8 cellular contexts compared by ENCODE assay signal in genomic region chr2:236871500-236872001, GRCh38.
DNase-seq lines count a peak whose midpoint lies in the region; ATAC-seq and TF ChIP-seq lines count a peak whose summit lies in the region.

No MANE protein-coding gene starts in this region.

- intact Hi-C loops in activated CD4-positive, alpha-beta T cell treated with anti-CD3 and anti-CD28 coated beads, Interleukin-2, amount 10 ng/mL, durations not matched to agents 24 days and 14 days (cut with micrococcal nuclease) = no loop called here
- intact Hi-C loops in right cardiac atrium (cut with DNase I) = no loop called here
- intact Hi-C loops in activated T-helper 2 cell treated with anti-CD3 and anti-CD28 coated beads, Interferon-gamma antibody, Interleukin-2, Interleukin-4, amounts not matched to agents 10 μg/mL and 5 μg/mL and 100 μg/mL, durations not matched to agents 14 hours and 24 hours and 36 hours (cut with micrococcal nuclease) = no loop called here

- H3K4me1 Mint-ChIP-seq in activated CD4-positive, alpha-beta T cell treated with anti-CD3 and anti-CD28 coated beads, Interleukin-2, amount 10 ng/mL, durations not matched to agents 24 days and 14 days = peaks cover 4% of the 10 kb centered on the region
- H3K4me1 Mint-ChIP-seq in WTC11 = peaks cover 22% of the 10 kb centered on the region
- peaks cover 18% of the 10 kb centered on the region for H3K4me1 Mint-ChIP-seq in stimulated activated effector memory CD8-positive, alpha-beta T cell treated with anti-CD3 and anti-CD28 coated beads, Interleukin-12 subunit alpha, Interleukin-12 subunit beta, amount 100 ng/mL, for 72 hours
- peaks cover 4% of the 10 kb centered on the region for H3K4me1 Mint-ChIP-seq in activated T-helper 2 cell treated with anti-CD3 and anti-CD28 coated beads, Interferon-gamma antibody, Interleukin-2, Interleukin-4, amounts not matched to agents 10 μg/mL and 5 μg/mL and 100 μg/mL, durations not matched to agents 14 hours and 24 hours and 36 hours (ENCODE audit: low read depth)

- H3K4me3 ChIP-seq in right cardiac atrium (ENCODE audit: low read length) = no peak overlapping the region

- no peaks in the 10 kb centered on the region for H3K36me3 Mint-ChIP-seq in activated CD4-positive, alpha-beta T cell treated with anti-CD3 and anti-CD28 coated beads, Interleukin-2, amount 10 ng/mL, durations not matched to agents 24 days and 14 days (ENCODE audit: low read depth)
- H3K36me3 Mint-ChIP-seq in WTC11 = no peaks in the 10 kb centered on the region
- H3K36me3 Mint-ChIP-seq in stimulated activated effector memory CD8-positive, alpha-beta T cell treated with anti-CD3 and anti-CD28 coated beads, Interleukin-12 subunit alpha, Interleukin-12 subunit beta, amount 100 ng/mL, for 72 hours = no peaks in the 10 kb centered on the region
- H3K36me3 Mint-ChIP-seq in activated T-helper 2 cell treated with anti-CD3 and anti-CD28 coated beads, Interferon-gamma antibody, Interleukin-2, Interleukin-4, amounts not matched to agents 10 μg/mL and 5 μg/mL and 100 μg/mL, durations not matched to agents 14 hours and 24 hours and 36 hours (ENCODE audit: low read depth) = no peaks in the 10 kb centered on the region

- 34% methylated on average over 6 of the region's 6 CpGs for WGBS in right cardiac atrium

- no peak overlapping the region for H3K4me3 Mint-ChIP-seq in activated CD4-positive, alpha-beta T cell treated with anti-CD3 and anti-CD28 coated beads, Interleukin-2, amount 10 ng/mL, durations not matched to agents 24 days and 14 days
- H3K4me3 Mint-ChIP-seq in WTC11 = no peak overlapping the region
- H3K4me3 Mint-ChIP-seq in stimulated activated effector memory CD8-positive, alpha-beta T cell treated with anti-CD3 and anti-CD28 coated beads, Interleukin-12 subunit alpha, Interleukin-12 subunit beta, amount 100 ng/mL, for 72 hours = no peak overlapping the region
- H3K4me3 Mint-ChIP-seq in activated T-helper 2 cell treated with anti-CD3 and anti-CD28 coated beads, Interferon-gamma antibody, Interleukin-2, Interleukin-4, amounts not matched to agents 10 μg/mL and 5 μg/mL and 100 μg/mL, durations not matched to agents 14 hours and 24 hours and 36 hours (ENCODE audit: low read depth) = no peak overlapping the region

- H3K27me3 ChIP-seq in right cardiac atrium (ENCODE audit: control insufficient read depth, insufficient read depth) = no peaks in the 10 kb centered on the region

- ATAC-seq in WTC11 (no peak), right cardiac atrium (peak; percentile 62 to 81), HG03108 (IDR thresholded peaks at IDR 0.05; ENCODE audit: unreplicated experiment) (no peak)
- ATAC-seq in stimulated activated effector memory CD8-positive, alpha-beta T cell treated with anti-CD3 and anti-CD28 coated beads, Interleukin-12 subunit alpha, Interleukin-12 subunit beta, amount 100 ng/mL, for 72 hours = peak; percentile 76

- CTCF ChIA-PET in WTC11 (lab: Charles Lee) = interaction anchor here (1.0 kb wide), 1 partner anchor 9 kb away, joined by 3 read pairs; no protein-coding TSS in a partner anchor

- H3K27ac Mint-ChIP-seq in activated CD4-positive, alpha-beta T cell treated with anti-CD3 and anti-CD28 coated beads, Interleukin-2, amount 10 ng/mL, durations not matched to agents 24 days and 14 days = no peak overlapping the region
- no peak overlapping the region for H3K27ac Mint-ChIP-seq in WTC11
- peak overlapping the region; percentile 30 for H3K27ac Mint-ChIP-seq in stimulated activated effector memory CD8-positive, alpha-beta T cell treated with anti-CD3 and anti-CD28 coated beads, Interleukin-12 subunit alpha, Interleukin-12 subunit beta, amount 100 ng/mL, for 72 hours
- H3K27ac Mint-ChIP-seq in activated T-helper 2 cell treated with anti-CD3 and anti-CD28 coated beads, Interferon-gamma antibody, Interleukin-2, Interleukin-4, amounts not matched to agents 10 μg/mL and 5 μg/mL and 100 μg/mL, durations not matched to agents 14 hours and 24 hours and 36 hours = no peak overlapping the region

- POLR2A ChIA-PET in WTC11 (lab: Charles Lee) = no interaction called here

- H3K9me3 Mint-ChIP-seq in activated CD4-positive, alpha-beta T cell treated with anti-CD3 and anti-CD28 coated beads, Interleukin-2, amount 10 ng/mL, durations not matched to agents 24 days and 14 days = no peaks in the 10 kb centered on the region
- peaks cover 8% of the 10 kb centered on the region; the same call in 1 of the 2 replicates for H3K9me3 Mint-ChIP-seq in WTC11
- no peaks in the 10 kb centered on the region for H3K9me3 Mint-ChIP-seq in stimulated activated effector memory CD8-positive, alpha-beta T cell treated with anti-CD3 and anti-CD28 coated beads, Interleukin-12 subunit alpha, Interleukin-12 subunit beta, amount 100 ng/mL, for 72 hours
- H3K9me3 Mint-ChIP-seq in activated T-helper 2 cell treated with anti-CD3 and anti-CD28 coated beads, Interferon-gamma antibody, Interleukin-2, Interleukin-4, amounts not matched to agents 10 μg/mL and 5 μg/mL and 100 μg/mL, durations not matched to agents 14 hours and 24 hours and 36 hours = no peaks in the 10 kb centered on the region

- no peaks in the 10 kb centered on the region for H3K9me3 ChIP-seq in right cardiac atrium (ENCODE audit: control insufficient read depth, low read length)

- peak; percentile 44 for DNase-seq in activated CD4-positive, alpha-beta T cell treated with anti-CD3 and anti-CD28 coated beads, Interleukin-2, amount 10 ng/mL, durations not matched to agents 24 days and 14 days
- no peak for DNase-seq in activated CD4-positive, alpha-beta T cell treated with anti-CD3 and anti-CD28 coated beads, Interleukin-2, amount 50 U/mL, for 1 hour
- DNase-seq in WTC11 (ENCODE audit: low spot score) = no peak
- peak in 1 of 3 donors; percentile 35 for DNase-seq in right cardiac atrium
- DNase-seq in stimulated activated effector memory CD8-positive, alpha-beta T cell treated with anti-CD3 and anti-CD28 coated beads, Interleukin-12 subunit alpha, Interleukin-12 subunit beta, amount 100 ng/mL, for 72 hours (ENCODE audit: low spot score in 2 of 2) = peak in 1 of 2 donors; percentile 29
- DNase-seq in GM20000 (ENCODE audit: low spot score) = no peak
- DNase-seq in activated T-helper 2 cell treated with anti-CD3 and anti-CD28 coated beads, Interferon-gamma antibody, Interleukin-2, Interleukin-4, amounts not matched to agents 10 μg/mL and 5 μg/mL and 100 μg/mL, durations not matched to agents 14 hours and 24 hours and 36 hours (ENCODE audit: low spot score) = no peak

- no peak for TF ChIP-seq CTCF in WTC11 (IDR thresholded peaks at IDR 0.05)
- no peak for TF ChIP-seq CTCF in GM20000 (IDR thresholded peaks at IDR 0.05; ENCODE audit: extremely low read depth, missing control alignments)

- H3K4me1 ChIP-seq in right cardiac atrium (ENCODE audit: control insufficient read depth, insufficient read depth, low read length) = no peaks in the 10 kb centered on the region

- no peak overlapping the region for H3K27ac ChIP-seq in right cardiac atrium (ENCODE audit: low read length)

- H3K27me3 Mint-ChIP-seq in activated CD4-positive, alpha-beta T cell treated with anti-CD3 and anti-CD28 coated beads, Interleukin-2, amount 10 ng/mL, durations not matched to agents 24 days and 14 days = peaks cover 2% of the 10 kb centered on the region
- peaks cover 11% of the 10 kb centered on the region for H3K27me3 Mint-ChIP-seq in WTC11 (ENCODE audit: low read depth)
- H3K27me3 Mint-ChIP-seq in activated T-helper 2 cell treated with anti-CD3 and anti-CD28 coated beads, Interferon-gamma antibody, Interleukin-2, Interleukin-4, amounts not matched to agents 10 μg/mL and 5 μg/mL and 100 μg/mL, durations not matched to agents 14 hours and 24 hours and 36 hours (ENCODE audit: low read depth) = peaks cover 9% of the 10 kb centered on the region

TF ChIP-seq in WTC11, 78 proteins besides CTCF, POLR2A, EP300 and RAD21:
- no peak for TF ChIP-seq RELA (CRISPR knock-in tag; IDR thresholded peaks at IDR 0.05; ENCODE audit: borderline replicate concordance)
- TF ChIP-seq, protein P1, sequence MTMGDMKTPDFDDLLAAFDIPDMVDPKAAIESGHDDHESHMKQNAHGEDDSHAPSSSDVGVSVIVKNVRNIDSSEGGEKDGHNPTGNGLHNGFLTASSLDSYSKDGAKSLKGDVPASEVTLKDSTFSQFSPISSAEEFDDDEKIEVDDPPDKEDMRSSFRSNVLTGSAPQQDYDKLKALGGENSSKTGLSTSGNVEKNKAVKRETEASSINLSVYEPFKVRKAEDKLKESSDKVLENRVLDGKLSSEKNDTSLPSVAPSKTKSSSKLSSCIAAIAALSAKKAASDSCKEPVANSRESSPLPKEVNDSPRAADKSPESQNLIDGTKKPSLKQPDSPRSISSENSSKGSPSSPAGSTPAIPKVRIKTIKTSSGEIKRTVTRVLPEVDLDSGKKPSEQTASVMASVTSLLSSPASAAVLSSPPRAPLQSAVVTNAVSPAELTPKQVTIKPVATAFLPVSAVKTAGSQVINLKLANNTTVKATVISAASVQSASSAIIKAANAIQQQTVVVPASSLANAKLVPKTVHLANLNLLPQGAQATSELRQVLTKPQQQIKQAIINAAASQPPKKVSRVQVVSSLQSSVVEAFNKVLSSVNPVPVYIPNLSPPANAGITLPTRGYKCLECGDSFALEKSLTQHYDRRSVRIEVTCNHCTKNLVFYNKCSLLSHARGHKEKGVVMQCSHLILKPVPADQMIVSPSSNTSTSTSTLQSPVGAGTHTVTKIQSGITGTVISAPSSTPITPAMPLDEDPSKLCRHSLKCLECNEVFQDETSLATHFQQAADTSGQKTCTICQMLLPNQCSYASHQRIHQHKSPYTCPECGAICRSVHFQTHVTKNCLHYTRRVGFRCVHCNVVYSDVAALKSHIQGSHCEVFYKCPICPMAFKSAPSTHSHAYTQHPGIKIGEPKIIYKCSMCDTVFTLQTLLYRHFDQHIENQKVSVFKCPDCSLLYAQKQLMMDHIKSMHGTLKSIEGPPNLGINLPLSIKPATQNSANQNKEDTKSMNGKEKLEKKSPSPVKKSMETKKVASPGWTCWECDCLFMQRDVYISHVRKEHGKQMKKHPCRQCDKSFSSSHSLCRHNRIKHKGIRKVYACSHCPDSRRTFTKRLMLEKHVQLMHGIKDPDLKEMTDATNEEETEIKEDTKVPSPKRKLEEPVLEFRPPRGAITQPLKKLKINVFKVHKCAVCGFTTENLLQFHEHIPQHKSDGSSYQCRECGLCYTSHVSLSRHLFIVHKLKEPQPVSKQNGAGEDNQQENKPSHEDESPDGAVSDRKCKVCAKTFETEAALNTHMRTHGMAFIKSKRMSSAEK (CRISPR knock-in tag; IDR thresholded peaks at IDR 0.05; ENCODE audit: borderline replicate concordance) = no peak
- no peak for TF ChIP-seq EMX1 (CRISPR knock-in tag; IDR thresholded peaks at IDR 0.05)
- peak; percentile 30; the same call in 1 of the 2 replicates for TF ChIP-seq GABPB1 (CRISPR knock-in tag; IDR thresholded peaks at IDR 0.05)
- no peak for TF ChIP-seq NR1H2 (CRISPR knock-in tag; IDR thresholded peaks at IDR 0.05)
- no peak for TF ChIP-seq IRF2 (CRISPR knock-in tag; IDR thresholded peaks at IDR 0.05; ENCODE audit: borderline replicate concordance, low read depth)

Comparison
In these comparisons a context has a peak if more than half of its experiments do, and no peak if none do; other contexts are left out.
1. ATAC-seq: peak in right cardiac atrium (2 of 2) and stimulated activated effector memory CD8-positive, alpha-beta T cell treated with anti-CD3 and anti-CD28 coated beads, Interleukin-12 subunit alpha, Interleukin-12 subunit beta, amount 100 ng/mL, for 72 hours (single experiment); none in WTC11 (single experiment) and HG03108 (single experiment).